ENCODE assay signal across 24 cellular contexts in genomic region chr15:38373016-38373415, GRCh38.
"Had no signal": no experiment of that assay in that cellular context is flagged by ENCODE, and none has a peak within 500 bp of the region (broad histone marks: within the 10 kb centered on the region; RNA-seq: fewer than 3 reads in every experiment).

No MANE protein-coding gene starts in this region.

- H2AFZ ChIP-seq: hepatocyte, neural progenitor cell had no signal

- H3K4me3 ChIP-seq: dorsolateral prefrontal cortex, gastroesophageal sphincter, heart left ventricle, hepatocyte, left lung, neural progenitor cell, ovary, psoas muscle, sigmoid colon, suprapubic skin, transverse colon, vagina had no signal

- H3K4me2 ChIP-seq: hepatocyte, neural progenitor cell had no signal

- H3K36me3 ChIP-seq: gastroesophageal sphincter, heart left ventricle, left lung, neural progenitor cell, ovary, sigmoid colon, suprapubic skin, transverse colon, vagina had no signal

- H3K27ac ChIP-seq: dorsolateral prefrontal cortex, gastroesophageal sphincter, hepatocyte, left lung, neural progenitor cell, ovary, psoas muscle, sigmoid colon, suprapubic skin, transverse colon, vagina had no signal

- DNase-seq: dorsolateral prefrontal cortex; effector CD4-positive, alpha-beta T cell; foreskin fibroblast; heart left ventricle; left cardiac atrium; left lung; mesenchymal stem cell; midbrain; naive thymus-derived CD4-positive, alpha-beta T cell; ovary; posterior cingulate gyrus; psoas muscle; right cardiac atrium; sigmoid colon; stimulated activated CD4-positive, alpha-beta T cell treated with anti-CD3 and anti-CD28 coated beads, Interleukin-2, amount 100 ng/mL, for 24 hours; stimulated activated CD4-positive, alpha-beta T cell treated with anti-CD3 and anti-CD28 coated beads, Interleukin-4, amount 100 ng/mL, for 24 hours; transverse colon had no signal

- H3K9ac ChIP-seq: neural progenitor cell had no signal

- H3K4me1 ChIP-seq: left lung, neural progenitor cell had no signal

- H3K9me3 ChIP-seq: gastroesophageal sphincter, heart left ventricle, left lung, ovary, psoas muscle, sigmoid colon, suprapubic skin, transverse colon, vagina had no signal

- H3K27me3 ChIP-seq: dorsolateral prefrontal cortex, gastroesophageal sphincter, heart left ventricle, hepatocyte, left lung, neural progenitor cell, ovary, sigmoid colon, suprapubic skin, transverse colon, vagina had no signal

- H3K79me2 ChIP-seq: hepatocyte had no signal

- FAIRE-seq: colon, islet of Langerhans had no signal
